ENCODE assay signal across 8 cellular contexts in the genomic region with DNA sequence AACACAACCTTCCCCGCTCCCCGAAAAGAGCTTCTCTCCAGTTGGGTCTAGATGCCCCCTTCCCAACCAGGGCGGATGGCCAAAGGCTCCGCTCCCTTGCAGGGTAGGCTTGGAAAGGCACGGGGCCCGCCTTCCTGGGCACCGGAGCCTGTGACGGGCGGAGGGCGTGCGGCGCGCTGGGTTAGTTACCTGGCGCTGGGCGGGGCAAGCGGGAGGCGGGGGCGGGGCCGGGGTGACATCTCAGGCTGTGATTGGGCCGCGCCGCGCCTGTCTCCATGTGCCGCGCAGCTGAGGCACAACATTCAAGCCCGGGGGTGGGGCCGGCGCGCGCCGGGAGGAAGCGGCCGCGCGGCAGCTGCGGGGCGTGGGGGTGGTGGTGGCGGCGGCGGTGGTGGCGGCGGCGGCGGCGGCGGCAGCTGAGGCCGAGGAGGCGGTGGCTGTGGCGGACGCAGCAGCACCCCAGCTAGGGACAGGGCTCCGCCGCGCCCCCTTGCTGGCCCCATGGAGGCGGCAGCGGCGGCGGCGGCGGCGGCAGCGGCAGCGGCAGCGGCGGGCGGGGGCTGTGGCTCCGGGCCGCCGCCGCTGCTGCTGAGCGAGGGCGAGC. TPM values are rescaled to one million over a fixed set of nuclear protein-coding genes. Genes with fewer than 3 reads are reported as not detected.
DNase-seq lines count a peak whose midpoint lies in the region; ATAC-seq and TF ChIP-seq lines count a peak whose summit lies in the region.

A gene (plus strand): TSS at position 298 of the 604 bp plus-strand sequence. CDS start 204 bp downstream, at position 502.

- no CpG with 5 or more reads among the region's 71 CpGs for WGBS in gastroesophageal sphincter (ENCODE audit: low coverage in 1 of 2), 2 donors

- ATAC-seq in gastroesophageal sphincter, result peak; percentile 97

- peaks cover 0 to 13% (median 0%) of the 10 kb centered on the region in 3 donors for H3K4me1 ChIP-seq in gastroesophageal sphincter
- no peaks in the 10 kb centered on the region for H3K4me1 ChIP-seq in neuron (ENCODE audit: insufficient read depth, low read length)
- H3K4me1 ChIP-seq in stomach smooth muscle (ENCODE audit: control insufficient read depth, insufficient read depth, low read length), result no peaks in the 10 kb centered on the region

- in situ Hi-C loops in SK-MEL-5 (cut with HindIII; ENCODE audit: low pct_unique_long_range_greater_than_20kb, low sequenced_read_pairs), result no loop called here

- H3K9me3 ChIP-seq in gastroesophageal sphincter (no peaks in the 10 kb centered on the region), neuron (ENCODE audit: low read length) (no peaks in the 10 kb centered on the region), stomach smooth muscle (ENCODE audit: control insufficient read depth in 2 of 2, low read length in 2 of 2) (no peaks in the 10 kb centered on the region)

- H3K27ac ChIP-seq in gastroesophageal sphincter (peak within 1 kb of the TSS in 3 of 4 donors; percentile 31 to 63 (median 43)), stomach smooth muscle (ENCODE audit: low read length) (no peak within 1 kb of the TSS)

- no peaks in the 10 kb centered on the region for H3K36me3 ChIP-seq in gastroesophageal sphincter
- H3K36me3 ChIP-seq in neuron (ENCODE audit: insufficient read depth, low read length), result no peaks in the 10 kb centered on the region
- H3K36me3 ChIP-seq in stomach smooth muscle (ENCODE audit: control insufficient read depth in 2 of 2, insufficient read depth in 2 of 2, low read length in 2 of 2), result no peaks in the 10 kb centered on the region

- peak within 1 kb of the TSS; percentile 33 to 43 for H3K9ac ChIP-seq in stomach smooth muscle (ENCODE audit: low read length in 2 of 2)

- H3K27me3 ChIP-seq in gastroesophageal sphincter, result no peaks in the 10 kb centered on the region
- peaks cover 25% of the 10 kb centered on the region for H3K27me3 ChIP-seq in neuron (ENCODE audit: insufficient read depth, low read length)
- peaks cover 0 to 8% of the 10 kb centered on the region in 2 donors for H3K27me3 ChIP-seq in stomach smooth muscle (ENCODE audit: control insufficient read depth in 1 of 2, insufficient read depth in 2 of 2, low read length in 2 of 2)

- peak within 1 kb of the TSS; percentile 60 for H3K4me3 ChIP-seq in LNCaP clone FGC (ENCODE audit: low read depth, low read length)
- peak within 1 kb of the TSS; percentile 55 to 72 for H3K4me3 ChIP-seq in gastroesophageal sphincter
- H3K4me3 ChIP-seq in neuron (ENCODE audit: low read length), result peak within 1 kb of the TSS; percentile 48
- peak within 1 kb of the TSS; percentile 65 to 73 for H3K4me3 ChIP-seq in stomach smooth muscle (ENCODE audit: low read length in 2 of 2)

- DNase-seq in DMS79 treated with DMSO at 0.1 percent for 48 hours (lab: John Stamatoyannopoulos, UW), result peak; percentile 17
- peak; percentile 17 for DNase-seq in GOT3 (lab: John Stamatoyannopoulos, UW)
- DNase-seq in LNCaP clone FGC (ENCODE audit: low read depth), result no peak
- peak; percentile 62 for DNase-seq in SK-MEL-5 (ENCODE audit: low read depth, low spot score)
- DNase-seq in activated naive CD4-positive, alpha-beta T cell (lab: John Stamatoyannopoulos, UW), result peak; percentile 25 to 74 (median 40)

- H2AFZ ChIP-seq in neuron (ENCODE audit: low read depth, low read length), result peak within 1 kb of the TSS; percentile 76

- TF ChIP-seq POLR2A in gastroesophageal sphincter (IDR thresholded peaks at IDR 0.05), result no peak

- no peak for TF ChIP-seq EP300 in gastroesophageal sphincter (IDR thresholded peaks at IDR 0.05)

- peak; percentile 3; the same call in 1 of the 2 replicates for TF ChIP-seq CTCF in LNCaP clone FGC (IDR thresholded peaks at IDR 0.05; ENCODE audit: control insufficient read depth, extremely low read depth, insufficient read depth)
- TF ChIP-seq CTCF in gastroesophageal sphincter (IDR thresholded peaks at IDR 0.05), result peak in 1 of 4 experiments; percentile 7

RNA-seq across cellular contexts. Expression of the gene that starts here (rescaled TPM):
- 1.1 and 1.6 TPM in 2 replicates for total RNA-seq in SK-MEL-5 (2014; rRNA removed; shearing (Covaris generic))
- polyA plus RNA-seq in SK-MEL-5 (2015; cell fraction: cytosol; rRNA removed), result 0.43 and 2.5 TPM in 2 replicates
- 0.07 and 0.33 TPM in 2 replicates for polyA plus RNA-seq in SK-MEL-5 (2015; cell fraction: nucleus; rRNA removed)
- 10 to 100 TPM; 19.8 to 39.8 (median 24.9) TPM for total RNA-seq in gastroesophageal sphincter
